Comparison of ENCODE assay signal across 1 cellular context in the genomic region with DNA sequence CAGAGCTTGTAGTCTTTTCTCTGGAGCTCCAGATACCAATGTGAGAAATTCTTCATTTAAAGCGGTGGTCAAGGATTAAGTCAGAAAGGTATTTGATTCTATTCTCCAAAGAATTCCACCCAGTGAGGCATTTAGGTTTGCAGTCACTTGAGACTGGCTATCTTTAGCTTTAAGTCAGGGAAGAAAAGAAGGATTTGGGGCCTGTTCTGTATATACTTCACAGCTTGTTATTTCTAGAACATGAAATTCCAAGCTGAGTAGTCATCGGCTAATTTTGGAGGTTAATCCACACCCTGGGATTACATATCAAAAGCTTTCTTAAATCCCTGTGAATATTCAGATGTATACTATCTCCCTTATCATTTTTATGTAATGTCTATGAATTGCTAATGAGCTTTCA.
TF ChIP-seq lines count a peak whose summit lies in the region.

No MANE protein-coding gene starts in this region.

TF ChIP-seq in H1, 55 proteins besides CTCF, POLR2A, EP300 and RAD21:
- TF ChIP-seq SIN3A (conservative IDR thresholded peaks at IDR 0.05 in 1 of 2, IDR thresholded peaks at IDR 0.05 in 1 of 2; ENCODE audit: low read depth in 1 of 2, low read length in 2 of 2) (no peak), GABPA (IDR thresholded peaks at IDR 0.05; ENCODE audit: borderline replicate concordance, insufficient read depth, low read length) (no peak), JUND (IDR thresholded peaks at IDR 0.05; ENCODE audit: low read length) (peak; percentile 49; the same call in 1 of the 2 replicates), HDAC2 (IDR thresholded peaks at IDR 0.05; ENCODE audit: borderline replicate concordance in 1 of 2, low read depth in 2 of 2, low read length in 2 of 2) (no peak), SIRT6 (IDR thresholded peaks at IDR 0.05; ENCODE audit: low read length) (no peak), CBX8 (IDR thresholded peaks at IDR 0.05; ENCODE audit: borderline replicate concordance, low read depth, low read length) (no peak)
